ENCODE assay signal across 18 cellular contexts in the genomic region with DNA sequence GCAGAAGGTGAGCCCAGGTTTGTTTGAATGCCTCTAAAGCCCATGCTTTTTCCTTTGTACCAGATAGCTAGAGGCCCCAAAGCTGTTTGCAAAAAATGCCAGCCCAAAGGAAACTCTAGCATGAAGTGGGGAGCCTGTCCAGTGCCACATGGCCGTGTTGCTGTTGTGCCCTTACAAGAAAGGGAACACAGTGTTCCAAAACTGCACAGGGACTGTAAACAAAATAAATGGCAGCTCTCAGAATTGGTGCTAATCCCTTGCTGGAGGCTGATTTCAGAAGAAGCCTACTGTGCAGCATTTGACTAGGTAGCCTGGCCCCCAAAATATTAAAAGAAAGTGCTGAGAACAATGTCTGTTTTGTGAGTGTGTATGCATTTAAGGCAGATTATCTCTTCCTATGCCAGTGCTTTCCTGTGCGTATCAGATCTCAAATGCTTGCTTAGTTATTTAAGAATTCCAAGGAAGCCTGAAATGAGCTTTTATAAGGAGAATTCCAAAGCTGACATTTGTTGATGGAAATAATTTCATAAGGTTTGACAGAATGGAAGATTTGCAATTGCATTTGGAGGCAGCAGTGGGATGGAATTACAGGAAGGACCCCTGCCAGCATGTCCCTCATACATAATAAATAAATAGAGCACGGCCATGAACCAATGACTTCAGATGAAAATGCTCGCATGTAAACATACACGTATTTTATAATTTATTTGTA.
A peak's percentile ranks its signal among the peaks of the same experiment; 100 is the strongest.
DNase-seq lines count a peak whose midpoint lies in the region; ATAC-seq and TF ChIP-seq lines count a peak whose summit lies in the region.
"Had no signal": no experiment of that assay in that cellular context is flagged by ENCODE, and none has a peak within 500 bp of the region (broad histone marks: within the 10 kb centered on the region; RNA-seq: fewer than 3 reads in every experiment).

No MANE protein-coding gene starts in this region.

- H3K4me1 ChIP-seq in mesenchymal stem cell (ENCODE audit: control insufficient read depth, insufficient read depth, low read depth, low read length) (peaks cover 13% of the 10 kb centered on the region), gastrocnemius medialis (peaks cover 29 to 33% of the 10 kb centered on the region in 2 donors), upper lobe of left lung (peaks cover 19 to 29% (median 24%) of the 10 kb centered on the region in 4 donors), testis (no peaks in the 10 kb centered on the region)

- no peaks in the 10 kb centered on the region for H3K36me3 ChIP-seq in mesenchymal stem cell (ENCODE audit: control insufficient read depth in 1 of 2, insufficient read depth in 2 of 2, low read depth in 1 of 2, low read length in 2 of 2)
- no peaks in the 10 kb centered on the region for H3K36me3 ChIP-seq in gastrocnemius medialis
- H3K36me3 ChIP-seq in upper lobe of left lung = no peaks in the 10 kb centered on the region
- H3K36me3 ChIP-seq in testis (ENCODE audit: low read depth, missing control alignments) = no peaks in the 10 kb centered on the region

- no peak overlapping the region for H3K23ac ChIP-seq in mesenchymal stem cell (ENCODE audit: low read length in 2 of 2)

- H3K79me1 ChIP-seq in mesenchymal stem cell (replicated peaks; ENCODE audit: low read length, poor library complexity, severe bottlenecking) = no peaks in the 10 kb centered on the region

- H2BK120ac ChIP-seq in mesenchymal stem cell (ENCODE audit: low read depth, low read length) = no peak overlapping the region

- no peak overlapping the region for H2BK12ac ChIP-seq in mesenchymal stem cell (ENCODE audit: low read length in 2 of 2)

- ATAC-seq in gastrocnemius medialis = peak; percentile 91
- no peak for ATAC-seq in upper lobe of left lung (ENCODE audit: low FRiP score in 2 of 2)

- no peak overlapping the region for H4K8ac ChIP-seq in mesenchymal stem cell (ENCODE audit: low read length)

- TF ChIP-seq CTCF in gastrocnemius medialis (IDR thresholded peaks at IDR 0.05 in 4 of 5, conservative IDR thresholded peaks at IDR 0.05 in 1 of 5) (no peak), upper lobe of left lung (IDR thresholded peaks at IDR 0.05) (no peak), testis (IDR thresholded peaks at IDR 0.05) (no peak)

- 85% methylated on average over 5 of the region's 5 CpGs for WGBS in mesenchymal stem cell
- whole genome bisulfite sequencing in upper lobe of left lung, 2 donors = 63 to 72% methylated on average over 5 of the region's 5 CpGs
- WGBS in testis, 2 donors = 76 to 78% methylated on average over 5 of the region's 5 CpGs

- no peak overlapping the region for H3K27ac ChIP-seq in mesenchymal stem cell (ENCODE audit: low read length, poor library complexity, severe bottlenecking)
- peak overlapping the region; percentile 68 to 87 (median 78) for H3K27ac ChIP-seq in gastrocnemius medialis
- H3K27ac ChIP-seq in upper lobe of left lung = peak overlapping the region in 1 of 4 donors; percentile 13
- H3K27ac ChIP-seq in testis = no peak overlapping the region
- H3K27ac ChIP-seq: GM23248, HL-60 had no signal

- no peak overlapping the region for H3K4ac ChIP-seq in mesenchymal stem cell (ENCODE audit: low read depth in 1 of 2, low read length in 2 of 2)

- DNase-seq in G401 (ENCODE audit: low spot score) = peak; percentile 23
- DNase-seq in cerebellar cortex (ENCODE audit: low spot score) = peak; percentile 8
- DNase-seq in mesenchymal stem cell = no peak
- peak; percentile 66 to 77 for DNase-seq in gastrocnemius medialis
- no peak for DNase-seq in activated naive CD4-positive, alpha-beta T cell treated with Interleukin-2 at 50 U/mL for 16 hours
- DNase-seq in activated naive CD4-positive, alpha-beta T cell (lab: John Stamatoyannopoulos, UW) = no peak
- no peak for DNase-seq in upper lobe of left lung
- DNase-seq in testis = no peak
- DNase-seq: ACHN; Calu3; CD4-positive, alpha-beta T cell; GM23248; KG1; NCI-H1092; NCI-H226; NCI-H526; RPMI8226 had no signal

- intact Hi-C loops in gastrocnemius medialis (cut with DNase I; ENCODE audit: low total_unique reads) (no loop called here), testis (cut with DNase I; ENCODE audit: low total_unique reads) (no loop called here)

- no peak overlapping the region for H2BK15ac ChIP-seq in mesenchymal stem cell (ENCODE audit: low read depth, poor library complexity, severe bottlenecking)

- H3K9me3 ChIP-seq in mesenchymal stem cell (ENCODE audit: control insufficient read depth, low read length) = no peaks in the 10 kb centered on the region
- H3K9me3 ChIP-seq in gastrocnemius medialis = no peaks in the 10 kb centered on the region
- no peaks in the 10 kb centered on the region for H3K9me3 ChIP-seq in upper lobe of left lung
- H3K9me3 ChIP-seq in testis = no peaks in the 10 kb centered on the region

- H2BK5ac ChIP-seq in mesenchymal stem cell (ENCODE audit: low read depth, low read length, poor library complexity, severe bottlenecking) = no peak overlapping the region

- TF ChIP-seq EP300 in upper lobe of left lung (IDR thresholded peaks at IDR 0.05) = no peak

- H3K14ac ChIP-seq in mesenchymal stem cell (ENCODE audit: low read length in 2 of 2) = no peak overlapping the region

- no peak overlapping the region for H3K4me3 ChIP-seq in mesenchymal stem cell (ENCODE audit: insufficient read depth in 1 of 2, low read depth in 1 of 2, low read length in 2 of 2)
- H3K4me3 ChIP-seq in gastrocnemius medialis = no peak overlapping the region
- no peak overlapping the region for H3K4me3 ChIP-seq in upper lobe of left lung
- no peak overlapping the region for H3K4me3 ChIP-seq in testis
- H3K4me3 ChIP-seq: GM23248 had no signal

- TF ChIP-seq POLR2A in gastrocnemius medialis (IDR thresholded peaks at IDR 0.05) = no peak
- TF ChIP-seq POLR2A in upper lobe of left lung (IDR thresholded peaks at IDR 0.05) = no peak
- TF ChIP-seq POLR2A in testis (IDR thresholded peaks at IDR 0.05) = no peak

- H3K27me3 ChIP-seq in mesenchymal stem cell (ENCODE audit: control insufficient read depth in 1 of 2, insufficient read depth in 1 of 2, low read length in 2 of 2) (no peaks in the 10 kb centered on the region), gastrocnemius medialis (no peaks in the 10 kb centered on the region), upper lobe of left lung (no peaks in the 10 kb centered on the region), testis (no peaks in the 10 kb centered on the region)

- H2AFZ ChIP-seq in mesenchymal stem cell (ENCODE audit: low read depth, low read length) = no peak overlapping the region
- H2AFZ ChIP-seq: GM23248 had no signal

- no peak overlapping the region for H3K4me2 ChIP-seq in mesenchymal stem cell (ENCODE audit: low read length, poor library complexity, severe bottlenecking)

- peak overlapping the region; percentile 24 for H4K91ac ChIP-seq in mesenchymal stem cell (ENCODE audit: low read length)

- in situ Hi-C loops in G401 (cut with HindIII; ENCODE audit: low sequenced_read_pairs) = no loop called here
- in situ Hi-C loops in gastrocnemius medialis (cut with MboI; ENCODE audit: low sequenced_read_pairs in 4 of 4) = no loop called here

- no peak overlapping the region for H2AK5ac ChIP-seq in mesenchymal stem cell (ENCODE audit: low read length, severe bottlenecking)

- no peak overlapping the region for H3K9ac ChIP-seq in mesenchymal stem cell (ENCODE audit: low read length)
- H3K9ac ChIP-seq: GM23248 had no signal

- no peak overlapping the region for H3K18ac ChIP-seq in mesenchymal stem cell (ENCODE audit: low read depth in 1 of 2, low read length in 2 of 2)

Comparison
In these comparisons a context has a peak if more than half of its experiments do, and no peak if none do; other contexts are left out.
1. DNase-seq: peak in G401 (single experiment), cerebellar cortex (single experiment) and gastrocnemius medialis (2 of 2); none in mesenchymal stem cell (single experiment), activated naive CD4-positive, alpha-beta T cell treated with Interleukin-2 at 50 U/mL for 16 hours (single experiment), activated naive CD4-positive, alpha-beta T cell (0 of 4), upper lobe of left lung (0 of 2) and testis (single experiment).
2. H3K27ac ChIP-seq: peak in gastrocnemius medialis (4 of 4); none in mesenchymal stem cell (single experiment) and testis (0 of 2).
3. ATAC-seq: peak in gastrocnemius medialis (2 of 2); none in upper lobe of left lung (0 of 2).